22 cellular contexts compared by ENCODE assay signal in genomic region chr2:159790323-159790722, GRCh38. TPM values are rescaled to one million over a fixed set of nuclear protein-coding genes. Genes with fewer than 3 reads are reported as not detected.
DNase-seq lines count a peak whose midpoint lies in the region; ATAC-seq, FAIRE-seq and TF ChIP-seq lines count a peak whose summit lies in the region.
"Had no signal": no experiment of that assay in that cellular context is flagged by ENCODE, and none has a peak within 500 bp of the region (broad histone marks: within the 10 kb centered on the region; RNA-seq: fewer than 3 reads in every experiment).

No MANE protein-coding gene starts in this region.

- H3K4ac ChIP-seq in mesenchymal stem cell (ENCODE audit: low read depth in 1 of 2, low read length in 2 of 2), result no peak overlapping the region

- H3K4me1 ChIP-seq in mesenchymal stem cell (ENCODE audit: control insufficient read depth, insufficient read depth, low read depth, low read length), result no peaks in the 10 kb centered on the region
- peaks cover 82% of the 10 kb centered on the region for H3K4me1 ChIP-seq in lower lobe of right lung

- no peaks in the 10 kb centered on the region for H3K27me3 Mint-ChIP-seq in activated T-helper 17 cell treated with anti-CD3 and anti-CD28 coated beads, Interleukin-2, amount 50 U/mL, for 72 hours
- H3K27me3 Mint-ChIP-seq: T-cell had no signal

- ATAC-seq in GM19463 (IDR thresholded peaks at IDR 0.05; ENCODE audit: unreplicated experiment) (peak; percentile 79), HG02870 (IDR thresholded peaks at IDR 0.05; ENCODE audit: unreplicated experiment) (peak; percentile 60), lower lobe of right lung (no peak)
- peak; percentile 42 for ATAC-seq in activated T-helper 17 cell treated with anti-CD3 and anti-CD28 coated beads, Interleukin-2, amount 50 U/mL, for 72 hours (replicated peaks)
- ATAC-seq: Panc1, Right ventricle myocardium inferior, T-cell had no signal

- H3K27ac ChIP-seq in mesenchymal stem cell (ENCODE audit: low read length, poor library complexity, severe bottlenecking), result no peak overlapping the region
- H3K27ac ChIP-seq in lower lobe of right lung, result no peak overlapping the region
- H3K27ac ChIP-seq: SK-N-MC had no signal

- H3K4me2 ChIP-seq in mesenchymal stem cell (ENCODE audit: low read length, poor library complexity, severe bottlenecking), result no peak overlapping the region

- WGBS in mesenchymal stem cell, result 75% methylated on average over 1 of the region's 1 CpG

- H3K14ac ChIP-seq in mesenchymal stem cell (ENCODE audit: low read length in 2 of 2), result no peak overlapping the region

- peaks cover 2% of the 10 kb centered on the region for H3K79me1 ChIP-seq in mesenchymal stem cell (replicated peaks; ENCODE audit: low read length, poor library complexity, severe bottlenecking)

- TF ChIP-seq CTCF in lower lobe of right lung (IDR thresholded peaks at IDR 0.05), result no peak

- no peaks in the 10 kb centered on the region for H3K36me3 Mint-ChIP-seq in activated T-helper 17 cell treated with anti-CD3 and anti-CD28 coated beads, Interleukin-2, amount 50 U/mL, for 72 hours (ENCODE audit: low read depth)
- H3K36me3 Mint-ChIP-seq: T-cell had no signal

- intact Hi-C loops in lower lobe of right lung (cut with DNase I), result no loop called here

- no peak overlapping the region for H2AK5ac ChIP-seq in mesenchymal stem cell (ENCODE audit: low read length, severe bottlenecking)

- no peaks in the 10 kb centered on the region for H3K9me3 ChIP-seq in mesenchymal stem cell (ENCODE audit: control insufficient read depth, low read length)
- H3K9me3 ChIP-seq in lower lobe of right lung, result no peaks in the 10 kb centered on the region
- H3K9me3 ChIP-seq: Caco-2, MG63 had no signal

- H2BK5ac ChIP-seq in mesenchymal stem cell (ENCODE audit: low read depth, low read length, poor library complexity, severe bottlenecking), result no peak overlapping the region

- no peak overlapping the region for H3K18ac ChIP-seq in mesenchymal stem cell (ENCODE audit: low read depth in 1 of 2, low read length in 2 of 2)

- DNase-seq in GM18507 (ENCODE audit: extremely low spot score, insufficient read length, low read depth) (no peak), SW480 (ENCODE audit: low spot score) (no peak), mesenchymal stem cell (no peak), lower lobe of right lung (no peak)
- DNase-seq in stimulated activated CD4-positive, alpha-beta T cell treated with anti-CD3 and anti-CD28 coated beads, Interleukin-4, amount 100 ng/mL, for 24 hours, result no peak
- DNase-seq: Caco-2, DMS153, EL, MG63, NCI-H1092, NCI-H146, NCI-H2081, NCI-H510A, NCI-H774, T-cell had no signal

- no peak overlapping the region for H2BK15ac ChIP-seq in mesenchymal stem cell (ENCODE audit: low read depth, poor library complexity, severe bottlenecking)

- H4K8ac ChIP-seq in mesenchymal stem cell (ENCODE audit: low read length), result no peak overlapping the region

- no peak overlapping the region for H2BK120ac ChIP-seq in mesenchymal stem cell (ENCODE audit: low read depth, low read length)

- H3K27me3 ChIP-seq in mesenchymal stem cell (ENCODE audit: control insufficient read depth in 1 of 2, insufficient read depth in 1 of 2, low read length in 2 of 2) (no peaks in the 10 kb centered on the region), lower lobe of right lung (ENCODE audit: low read depth) (no peaks in the 10 kb centered on the region)
- H3K27me3 ChIP-seq: MG63 had no signal

- H3K4me3 Mint-ChIP-seq in activated T-helper 17 cell treated with anti-CD3 and anti-CD28 coated beads, Interleukin-2, amount 50 U/mL, for 72 hours, result no peak overlapping the region
- H3K4me3 Mint-ChIP-seq: T-cell had no signal

- H3K36me3 ChIP-seq in mesenchymal stem cell (ENCODE audit: control insufficient read depth in 1 of 2, insufficient read depth in 2 of 2, low read depth in 1 of 2, low read length in 2 of 2) (peaks cover 0 to 2% of the 10 kb centered on the region in 2 experiments), lower lobe of right lung (no peaks in the 10 kb centered on the region)
- H3K36me3 ChIP-seq: MG63 had no signal

- H3K4me1 Mint-ChIP-seq in activated T-helper 17 cell treated with anti-CD3 and anti-CD28 coated beads, Interleukin-2, amount 50 U/mL, for 72 hours, result peaks cover 6% of the 10 kb centered on the region

- no peak overlapping the region for H4K91ac ChIP-seq in mesenchymal stem cell (ENCODE audit: low read length)

- no peak overlapping the region for H3K23ac ChIP-seq in mesenchymal stem cell (ENCODE audit: low read length in 2 of 2)

- no peak overlapping the region for H2BK12ac ChIP-seq in mesenchymal stem cell (ENCODE audit: low read length in 2 of 2)

- H2AFZ ChIP-seq in mesenchymal stem cell (ENCODE audit: low read depth, low read length), result no peak overlapping the region

- FAIRE-seq in GM18507 (lab: Jason Lieb, UNC), result peak; percentile 53
- FAIRE-seq: H54 had no signal

- H3K9me3 Mint-ChIP-seq in activated T-helper 17 cell treated with anti-CD3 and anti-CD28 coated beads, Interleukin-2, amount 50 U/mL, for 72 hours, result no peaks in the 10 kb centered on the region
- H3K9me3 Mint-ChIP-seq: T-cell had no signal

- no peak overlapping the region for H3K27ac Mint-ChIP-seq in activated T-helper 17 cell treated with anti-CD3 and anti-CD28 coated beads, Interleukin-2, amount 50 U/mL, for 72 hours
- H3K27ac Mint-ChIP-seq: T-cell had no signal

- no peak overlapping the region for H3K4me3 ChIP-seq in mesenchymal stem cell (ENCODE audit: insufficient read depth in 1 of 2, low read depth in 1 of 2, low read length in 2 of 2)
- no peak overlapping the region for H3K4me3 ChIP-seq in lower lobe of right lung
- H3K4me3 ChIP-seq: MG63, SK-N-MC had no signal

- H3K9ac ChIP-seq in mesenchymal stem cell (ENCODE audit: low read length), result no peak overlapping the region

RNA-seq across cellular contexts. Expression of gene CD302, which starts 7.7 kb away (rescaled TPM):
- total RNA-seq in activated T-helper 17 cell treated with anti-CD3 and anti-CD28 coated beads, Interleukin-2, amount 50 U/mL, for 72 hours, result under 1 TPM; 0.29 to 0.67 TPM
- 11.1 TPM for polyA plus RNA-seq in mesenchymal stem cell (2013, experiment 1 of 2)
- 11.3 TPM for polyA plus RNA-seq in mesenchymal stem cell (2013, experiment 2 of 2)
- total RNA-seq in lower lobe of right lung, result 100 TPM

Comparison
In these comparisons a context has a peak if more than half of its experiments do, and no peak if none do; other contexts are left out.
1. ATAC-seq: peak in GM19463 (single experiment), HG02870 (single experiment) and activated T-helper 17 cell treated with anti-CD3 and anti-CD28 coated beads, Interleukin-2, amount 50 U/mL, for 72 hours (single experiment); none in lower lobe of right lung (0 of 2).
2. RNA of gene CD302, which starts 7.7 kb away (total RNA-seq): 100 TPM in lower lobe of right lung (single experiment); 0.29 to 0.67 TPM in activated T-helper 17 cell treated with anti-CD3 and anti-CD28 coated beads, Interleukin-2, amount 50 U/mL, for 72 hours; every median in the first group is over 10 times any median in the second.